8 cellular contexts compared by ENCODE assay signal in the genomic region with DNA sequence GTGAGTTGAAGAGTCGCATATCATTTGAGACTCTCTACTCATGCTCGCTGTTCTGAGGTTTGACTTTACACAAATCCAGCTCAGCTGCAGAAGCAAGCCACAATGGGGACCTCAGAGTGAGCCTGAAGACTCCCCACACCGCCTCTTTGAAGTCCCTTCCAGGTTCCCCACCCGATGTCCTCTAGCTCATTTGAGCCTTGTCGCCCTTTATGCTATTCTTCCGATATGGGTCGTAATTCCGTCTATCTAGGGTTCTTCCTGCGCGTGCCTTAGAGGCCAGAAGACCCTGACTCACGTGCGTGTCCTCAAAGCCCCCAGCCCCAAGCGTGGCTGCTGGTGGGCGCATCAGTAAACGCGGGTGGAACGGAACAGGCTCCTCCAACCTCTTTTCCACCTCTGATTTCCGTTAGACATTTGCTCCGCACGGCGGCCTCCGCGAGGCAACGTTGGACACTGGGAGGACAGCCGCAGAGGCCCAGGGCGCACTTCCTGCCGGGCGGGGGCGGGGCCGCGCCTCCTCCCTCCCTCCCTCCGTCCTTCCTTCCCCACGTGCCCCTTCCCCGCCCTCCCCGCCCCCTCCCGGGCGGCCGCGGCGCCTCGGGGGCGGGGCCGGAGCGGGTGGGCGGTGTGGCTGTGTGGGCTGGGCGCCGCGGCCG. TPM values are rescaled to one million over a fixed set of nuclear protein-coding genes. Genes with fewer than 3 reads are reported as not detected.
A peak's percentile ranks its signal among the peaks of the same experiment; 100 is the strongest.
DNase-seq lines count a peak whose midpoint lies in the region; ATAC-seq lines count a peak whose summit lies in the region.

A gene with protein sequence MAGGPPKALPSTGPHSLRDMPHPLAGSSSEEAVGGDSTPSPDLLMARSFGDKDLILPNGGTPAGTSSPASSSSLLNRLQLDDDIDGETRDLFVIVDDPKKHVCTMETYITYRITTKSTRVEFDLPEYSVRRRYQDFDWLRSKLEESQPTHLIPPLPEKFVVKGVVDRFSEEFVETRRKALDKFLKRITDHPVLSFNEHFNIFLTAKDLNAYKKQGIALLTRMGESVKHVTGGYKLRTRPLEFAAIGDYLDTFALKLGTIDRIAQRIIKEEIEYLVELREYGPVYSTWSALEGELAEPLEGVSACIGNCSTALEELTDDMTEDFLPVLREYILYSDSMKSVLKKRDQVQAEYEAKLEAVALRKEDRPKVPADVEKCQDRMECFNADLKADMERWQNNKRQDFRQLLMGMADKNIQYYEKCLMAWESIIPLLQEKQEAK (plus strand): TSS at position 650 of the 656 bp plus-strand sequence. CDS start 242 bp downstream, outside the sequence.

- DNase-seq in CD4-positive, CD25-positive, alpha-beta regulatory T cell, result peak; percentile 76 to 90 (median 77)
- DNase-seq in NCI-H82 treated with DMSO at 0.1 percent for 48 hours (lab: John Stamatoyannopoulos, UW; ENCODE audit: unreplicated experiment) (peak; percentile 54), medulla oblongata (ENCODE audit: extremely low spot score) (peak; percentile 94)
- peak; percentile 53 to 58 for DNase-seq in activated CD8-positive, alpha-beta memory T cell treated with anti-CD3 and anti-CD28 coated beads for 4 hours (ENCODE audit: low read depth in 2 of 2)
- peak; percentile 62 for DNase-seq in effector CD8-positive, alpha-beta T cell (lab: John Stamatoyannopoulos, UW)
- peak; percentile 32 to 65 (median 44) for DNase-seq in stimulated activated CD4-positive, alpha-beta T cell treated with anti-CD3 and anti-CD28 coated beads, TNF-alpha, amount 100 ng/mL, for 48 hours (ENCODE audit: low read depth in 3 of 3)

- H3K27me3 Mint-ChIP-seq in CD4-positive, CD25-positive, alpha-beta regulatory T cell, result peaks cover 4% of the 10 kb centered on the region

- H3K36me3 Mint-ChIP-seq in CD4-positive, CD25-positive, alpha-beta regulatory T cell, result peaks cover 3% of the 10 kb centered on the region

- peaks cover 0 to 1% (median 0%) of the 10 kb centered on the region in 7 donors for H3K9me3 Mint-ChIP-seq in CD4-positive, CD25-positive, alpha-beta regulatory T cell

- H3K27me3 ChIP-seq in CD4-positive, CD25-positive, alpha-beta regulatory T cell (ENCODE audit: control insufficient read depth, insufficient read depth, low read length), result no peaks in the 10 kb centered on the region

- no peaks in the 10 kb centered on the region for H3K9me3 ChIP-seq in CD4-positive, CD25-positive, alpha-beta regulatory T cell (ENCODE audit: control insufficient read depth in 2 of 2, low read length in 2 of 2)

- peaks cover 60% of the 10 kb centered on the region for H3K4me1 ChIP-seq in CD4-positive, CD25-positive, alpha-beta regulatory T cell (ENCODE audit: control insufficient read depth, insufficient read depth, low read length, poor library complexity, severe bottlenecking)

- H3K4me3 ChIP-seq in CD4-positive, CD25-positive, alpha-beta regulatory T cell (ENCODE audit: low read depth, low read length), result peak within 1 kb of the TSS; percentile 73

- H3K4me3 Mint-ChIP-seq in CD4-positive, CD25-positive, alpha-beta regulatory T cell, result peak within 1 kb of the TSS; percentile 91 to 98 (median 93)

- H3K27ac ChIP-seq in CD4-positive, CD25-positive, alpha-beta regulatory T cell (ENCODE audit: insufficient read depth, low read length, poor library complexity, severe bottlenecking), result peak within 1 kb of the TSS; percentile 88

- ATAC-seq in CD4-positive, CD25-positive, alpha-beta regulatory T cell (ENCODE audit: low read depth in 2 of 2), result peak; percentile 81
- peak; percentile 62 for ATAC-seq in GM19351 (IDR thresholded peaks at IDR 0.05; ENCODE audit: unreplicated experiment)
- ATAC-seq in HG03469 (IDR thresholded peaks at IDR 0.05; ENCODE audit: unreplicated experiment), result peak; percentile 57

- H3K27ac Mint-ChIP-seq in CD4-positive, CD25-positive, alpha-beta regulatory T cell, result peak within 1 kb of the TSS; percentile 83 to 97 (median 93)

- H3K4me1 Mint-ChIP-seq in CD4-positive, CD25-positive, alpha-beta regulatory T cell, result peaks cover 30 to 58% (median 47%) of the 10 kb centered on the region in 4 donors

- no peaks in the 10 kb centered on the region for H3K36me3 ChIP-seq in CD4-positive, CD25-positive, alpha-beta regulatory T cell (ENCODE audit: control insufficient read depth, insufficient read depth, low read length)

RNA-seq across cellular contexts. Expression of the gene that starts here (rescaled TPM):
- 12.3 TPM for total RNA-seq in CD4-positive, CD25-positive, alpha-beta regulatory T cell
- polyA plus RNA-seq in CD4-positive, CD25-positive, alpha-beta regulatory T cell, result 1 to 10 TPM; 1.5 to 2.5 (median 1.8) TPM

Comparison
In these comparisons a context has a peak if more than half of its experiments do, and no peak if none do; other contexts are left out.
1. Peak in every context shown above with its lines: DNase-seq, ATAC-seq, H3K4me3 ChIP-seq and H3K27ac ChIP-seq.
2. DNase-seq: peak in every context shown above with its lines; median percentile 94 in medulla oblongata; 77 in CD4-positive, CD25-positive, alpha-beta regulatory T cell; 62 in effector CD8-positive, alpha-beta T cell; 56 in activated CD8-positive, alpha-beta memory T cell treated with anti-CD3 and anti-CD28 coated beads for 4 hours; 54 in NCI-H82 treated with DMSO at 0.1 percent for 48 hours; 44 in stimulated activated CD4-positive, alpha-beta T cell treated with anti-CD3 and anti-CD28 coated beads, TNF-alpha, amount 100 ng/mL, for 48 hours.